8 cellular contexts compared by ENCODE assay signal in genomic region chr9:116737137-116737546, GRCh38.
DNase-seq lines count a peak whose midpoint lies in the region; ATAC-seq and TF ChIP-seq lines count a peak whose summit lies in the region.

No MANE protein-coding gene starts in this region.

- peak; percentile 57 for ATAC-seq in HG03039 (IDR thresholded peaks at IDR 0.05; ENCODE audit: unreplicated experiment)

- DNase-seq in NCI-H1436 (lab: John Stamatoyannopoulos, UW): peak; percentile 81
- DNase-seq in NCI-H1436 treated with DMSO at 0.1 percent for 48 hours (lab: John Stamatoyannopoulos, UW): no peak
- DNase-seq in NCI-H2196 (lab: John Stamatoyannopoulos, UW; ENCODE audit: unreplicated experiment): peak; percentile 77
- peak; percentile 11 to 75 for DNase-seq in cerebellar nuclear complex (lab: John Stamatoyannopoulos, UW)
- DNase-seq in left kidney (ENCODE audit: low read depth, low spot score): peak; percentile 94
- peak; percentile 53 for DNase-seq in stimulated activated CD4-positive, alpha-beta T cell treated with anti-CD3 and anti-CD28 coated beads, Interleukin-4, amount 100 ng/mL, for 1 hour

- TF ChIP-seq CTCF in VCaP (conservative IDR thresholded peaks at IDR 0.05): peak; percentile 99

- no peak overlapping the region for H3K27ac ChIP-seq in VCaP
